In the genomic region with DNA sequence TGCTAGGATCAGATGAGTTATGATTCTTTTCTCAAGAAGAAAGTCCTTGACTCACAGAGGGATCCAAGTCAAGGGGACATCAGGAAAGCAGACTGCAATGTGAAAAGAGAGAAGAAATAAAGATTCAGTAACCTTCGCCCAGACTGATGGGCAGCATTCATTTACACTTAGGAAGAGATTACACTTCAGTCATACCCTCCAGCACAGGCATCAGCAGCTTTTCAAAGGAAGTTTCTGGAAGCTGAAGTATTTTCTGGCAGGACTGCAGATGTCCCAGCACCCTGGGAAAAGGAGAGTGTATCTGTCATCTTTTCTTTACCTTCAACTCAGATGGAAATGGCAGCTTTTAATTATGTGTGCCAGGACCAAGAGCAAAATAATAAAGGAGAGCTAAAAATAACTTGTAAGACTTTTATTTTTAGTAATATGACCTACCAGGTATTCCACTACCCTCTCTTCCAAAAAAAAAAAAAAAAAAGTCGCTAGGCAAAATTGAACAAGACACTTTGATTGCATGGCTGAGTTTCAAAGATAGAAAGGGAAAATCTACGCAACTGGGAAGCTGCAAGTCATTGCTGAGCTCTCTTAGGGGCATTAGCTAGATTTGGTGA, we compare ENCODE assay signal across 24 cellular contexts.
A peak's percentile ranks its signal among the peaks of the same experiment; 100 is the strongest.
DNase-seq lines count a peak whose midpoint lies in the region; ATAC-seq, FAIRE-seq and TF ChIP-seq lines count a peak whose summit lies in the region.
"Had no signal": no experiment of that assay in that cellular context is flagged by ENCODE, and none has a peak within 500 bp of the region (broad histone marks: within the 10 kb centered on the region; RNA-seq: fewer than 3 reads in every experiment).

No MANE protein-coding gene starts in this region.

- no peak for TF ChIP-seq RAD21 in H1 (IDR thresholded peaks at IDR 0.05 in 1 of 2, conservative IDR thresholded peaks at IDR 0.05 in 1 of 2; ENCODE audit: low read depth in 2 of 2, low read length in 2 of 2)

- H2BK120ac ChIP-seq in H1 (replicated peaks; ENCODE audit: low read depth, low read length): no peak overlapping the region

- TF ChIP-seq CTCF in GM23338 (conservative IDR thresholded peaks at IDR 0.05; ENCODE audit: low read depth in 2 of 2) (no peak), H1 (IDR thresholded peaks at IDR 0.05; ENCODE audit: control extremely low read depth in 1 of 3, insufficient read depth in 1 of 3, low read depth in 1 of 3, low read length in 3 of 3) (no peak), nephron progenitor cell (IDR thresholded peaks at IDR 0.05) (no peak)

- no peak overlapping the region for H3K4ac ChIP-seq in H1 (replicated peaks; ENCODE audit: insufficient read length, low read depth, low read length)

- H3K9me3 Mint-ChIP-seq in GM23338: no peaks in the 10 kb centered on the region
- H3K9me3 Mint-ChIP-seq in nephron progenitor cell: no peaks in the 10 kb centered on the region
- H3K9me3 Mint-ChIP-seq in effector memory CD8-positive, alpha-beta T cell: no peaks in the 10 kb centered on the region
- H3K9me3 Mint-ChIP-seq: CD4-positive, alpha-beta memory T cell had no signal

- H3K56ac ChIP-seq in H1 (replicated peaks; ENCODE audit: insufficient read length, low read depth, low read length): no peak overlapping the region

- H4K5ac ChIP-seq in H1 (ENCODE audit: insufficient read length, low read depth, low read length): peak overlapping the region; percentile 35

- CTCF ChIA-PET in H1 (lab: Charles Lee; ENCODE audit: partially characterized antibody): interaction anchor here (1.1 kb wide), 1 partner anchor 19 kb away, joined by 3 read pairs; no protein-coding TSS in a partner anchor

- H2AFZ ChIP-seq in GM23338 (peak overlapping the region; percentile 64; the same call in 1 of the 2 replicates), H1 (ENCODE audit: low read length) (no peak overlapping the region)

- H2BK20ac ChIP-seq in H1 (ENCODE audit: low read length): no peak overlapping the region

- no peaks in the 10 kb centered on the region for H3K23me2 ChIP-seq in H1 (ENCODE audit: low read depth, low read length)

- no peaks in the 10 kb centered on the region for H3K9me3 ChIP-seq in H1 (ENCODE audit: insufficient read depth in 2 of 2, low read depth in 1 of 2, low read length in 1 of 2)
- H3K9me3 ChIP-seq: BLaER1 treated with 17β-estradiol and CSF1 and Interleukin-3, amounts not matched to agents 10 nM and 100 nM; Caco-2 had no signal

- H3K27me3 Mint-ChIP-seq in GM23338 (ENCODE audit: insufficient read depth, low read depth, poor library complexity) (no peaks in the 10 kb centered on the region), nephron progenitor cell (ENCODE audit: low read depth, poor library complexity) (no peaks in the 10 kb centered on the region)
- peaks cover 24 to 33% of the 10 kb centered on the region in 2 donors for H3K27me3 Mint-ChIP-seq in effector memory CD8-positive, alpha-beta T cell

- no peak overlapping the region for H3K4me3 Mint-ChIP-seq in GM23338
- H3K4me3 Mint-ChIP-seq in nephron progenitor cell: no peak overlapping the region
- no peak overlapping the region for H3K4me3 Mint-ChIP-seq in effector memory CD8-positive, alpha-beta T cell
- H3K4me3 Mint-ChIP-seq: CD4-positive, alpha-beta memory T cell had no signal

- no peak for TF ChIP-seq POLR2A in H1 (IDR thresholded peaks at IDR 0.05; ENCODE audit: control extremely low read depth in 1 of 2, low read depth in 2 of 2, low read length in 2 of 2)

- H2BK15ac ChIP-seq in H1 (ENCODE audit: low read length): no peak overlapping the region

- H3K4me2 ChIP-seq in GM23338: no peak overlapping the region
- no peak overlapping the region for H3K4me2 ChIP-seq in H1 (ENCODE audit: insufficient read depth in 1 of 2, low read depth in 2 of 2, low read length in 2 of 2)
- H3K4me2 ChIP-seq: BLaER1 treated with 17β-estradiol and CSF1 and Interleukin-3, amounts not matched to agents 10 nM and 100 nM had no signal

- H4K20me1 ChIP-seq in GM23338 (replicated peaks; ENCODE audit: insufficient read depth) (no peaks in the 10 kb centered on the region), H1 (replicated peaks in 1 of 2; ENCODE audit: control insufficient read depth in 1 of 2, insufficient read depth in 2 of 2, low read length in 2 of 2) (no peaks in the 10 kb centered on the region)
- H4K20me1 ChIP-seq: BLaER1 treated with 17β-estradiol and CSF1 and Interleukin-3, amounts not matched to agents 10 nM and 100 nM had no signal

- no peak overlapping the region for H2BK5ac ChIP-seq in H1 (ENCODE audit: low read depth, low read length)

- no peaks in the 10 kb centered on the region for H3K36me3 Mint-ChIP-seq in GM23338 (ENCODE audit: low read depth)
- no peaks in the 10 kb centered on the region for H3K36me3 Mint-ChIP-seq in nephron progenitor cell (ENCODE audit: low read depth)
- H3K36me3 Mint-ChIP-seq in effector memory CD8-positive, alpha-beta T cell (ENCODE audit: insufficient read depth): no peaks in the 10 kb centered on the region
- H3K36me3 Mint-ChIP-seq: CD4-positive, alpha-beta memory T cell had no signal

- H4K8ac ChIP-seq in H1 (ENCODE audit: extremely low read depth, insufficient read depth, low read length): no peak overlapping the region

- ATAC-seq in GM23338: no peak
- ATAC-seq in effector memory CD8-positive, alpha-beta T cell (replicated peaks): no peak
- ATAC-seq: GM12878, HepG2, K562, PC-3 had no signal

- H2BK12ac ChIP-seq in H1 (ENCODE audit: low read depth, low read length): no peak overlapping the region

- H3K23ac ChIP-seq in H1 (ENCODE audit: insufficient read length): no peak overlapping the region

- H3K4me1 Mint-ChIP-seq in GM23338 (peaks cover 8% of the 10 kb centered on the region), nephron progenitor cell (peaks cover 2% of the 10 kb centered on the region)
- peaks cover 0 to 2% of the 10 kb centered on the region in 2 donors for H3K4me1 Mint-ChIP-seq in effector memory CD8-positive, alpha-beta T cell (ENCODE audit: low read depth in 2 of 2)

- no peak overlapping the region for H3K9ac ChIP-seq in H1 (replicated peaks in 1 of 4; ENCODE audit: extremely low read depth in 1 of 4, low read depth in 3 of 4, low read length in 3 of 4)
- H3K9ac ChIP-seq: BLaER1 treated with 17β-estradiol and CSF1 and Interleukin-3, amounts not matched to agents 10 nM and 100 nM had no signal

- no peaks in the 10 kb centered on the region for H3K79me1 ChIP-seq in H1 (ENCODE audit: low read depth, low read length)

- H3K4me1 ChIP-seq in GM23338 (ENCODE audit: insufficient read depth) (peaks cover 7% of the 10 kb centered on the region; the same call in 1 of the 2 replicates), H1 (replicated peaks in 1 of 4; ENCODE audit: control insufficient read depth in 3 of 4, insufficient read depth in 4 of 4, low read length in 3 of 4) (peaks cover 0 to 2% (median 0%) of the 10 kb centered on the region in 4 experiments; a peak in 1 of 7 replicates)

- H3F3A ChIP-seq in GM23338 (replicated peaks; ENCODE audit: low read depth): no peaks in the 10 kb centered on the region

- POLR2A ChIA-PET in H1 (lab: Charles Lee; ENCODE audit: partially characterized antibody): no interaction called here

- DNase-seq in NCI-H2227 (lab: John Stamatoyannopoulos, UW; ENCODE audit: unreplicated experiment): peak; percentile 21
- DNase-seq in NCI-H2227 treated with DMSO at 0.1 percent for 48 hours (lab: John Stamatoyannopoulos, UW): no peak
- DNase-seq in GM23338 (ENCODE audit: low spot score): no peak
- DNase-seq in H1 (ENCODE audit: low read depth in 1 of 2, low spot score in 2 of 2): no peak
- no peak for DNase-seq in nephron progenitor cell
- DNase-seq in RKO (ENCODE audit: low spot score): no peak
- no peak for DNase-seq in effector memory CD8-positive, alpha-beta T cell
- no peak for DNase-seq in epidermal melanocyte (ENCODE audit: insufficient read length, low spot score)
- DNase-seq: 8988T; Caco-2; CD4-positive, alpha-beta memory T cell; DND-41; HCEC 1CT; NCI-H1092; NCI-H1436; NCI-H187 treated with DMSO at 0.1 percent for 48 hours; NCI-H526; PC-3 had no signal

- no peaks in the 10 kb centered on the region for H3K27me3 ChIP-seq in GM23338 (ENCODE audit: insufficient read depth)
- no peaks in the 10 kb centered on the region for H3K27me3 ChIP-seq in H1 (replicated peaks in 1 of 4; ENCODE audit: control insufficient read depth in 3 of 4, extremely low read depth in 1 of 4, insufficient read depth in 3 of 4, low read length in 3 of 4)
- H3K27me3 ChIP-seq: BLaER1 treated with 17β-estradiol and CSF1 and Interleukin-3, amounts not matched to agents 10 nM and 100 nM had no signal

- H3K27ac Mint-ChIP-seq in GM23338 (no peak overlapping the region; the same call in 1 of the 2 replicates), nephron progenitor cell (peak overlapping the region; percentile 62)
- H3K27ac Mint-ChIP-seq in effector memory CD8-positive, alpha-beta T cell: no peak overlapping the region
- H3K27ac Mint-ChIP-seq: CD4-positive, alpha-beta memory T cell had no signal

- H2AK5ac ChIP-seq in H1 (ENCODE audit: low read depth, low read length): no peak overlapping the region

- no peak overlapping the region for H3K4me3 ChIP-seq in GM23338
- no peak overlapping the region for H3K4me3 ChIP-seq in H1 (ENCODE audit: extremely low read depth in 1 of 4, insufficient read depth in 2 of 4, low read depth in 3 of 4, low read length in 4 of 4)
- H3K4me3 ChIP-seq: BLaER1 treated with 17β-estradiol and CSF1 and Interleukin-3, amounts not matched to agents 10 nM and 100 nM; GM12878; K562 had no signal

- H3K36me3 ChIP-seq in GM23338 (ENCODE audit: insufficient read depth): no peaks in the 10 kb centered on the region
- no peaks in the 10 kb centered on the region for H3K36me3 ChIP-seq in H1 (ENCODE audit: control insufficient read depth in 2 of 4, insufficient read depth in 4 of 4, low read length in 3 of 4)
- H3K36me3 ChIP-seq: BLaER1 treated with 17β-estradiol and CSF1 and Interleukin-3, amounts not matched to agents 10 nM and 100 nM had no signal

- H3K14ac ChIP-seq in H1 (ENCODE audit: insufficient read length): no peak overlapping the region

- no peak for TF ChIP-seq EP300 in H1 (IDR thresholded peaks at IDR 0.05; ENCODE audit: borderline replicate concordance in 1 of 2, low read depth in 2 of 2, low read length in 2 of 2)

- H3K79me2 ChIP-seq in GM23338 (replicated peaks; ENCODE audit: insufficient read depth): no peaks in the 10 kb centered on the region
- no peaks in the 10 kb centered on the region for H3K79me2 ChIP-seq in H1 (ENCODE audit: control insufficient read depth in 1 of 2, insufficient read depth in 2 of 2, low read length in 2 of 2)

- H3K27ac ChIP-seq in GM23338 (ENCODE audit: low read depth) (no peak overlapping the region), H1 (ENCODE audit: low read depth, low read length) (no peak overlapping the region)
- H3K27ac ChIP-seq: BLaER1 treated with 17β-estradiol and CSF1 and Interleukin-3, amounts not matched to agents 10 nM and 100 nM; HL-60; RWPE1 had no signal

- no peak overlapping the region; the same call in 1 of the 2 replicates for H3K18ac ChIP-seq in H1 (ENCODE audit: extremely low read depth, low read length)

- 100% methylated on average over 2 of the region's 3 CpGs; no CpG with 5 or more reads in 1 of the 2 experiments for WGBS in H1 (ENCODE audit: extremely low coverage in 1 of 2, insufficient coverage in 1 of 2, insufficient read length in 1 of 2, insufficient replicate concordance in 2 of 2, low coverage in 1 of 2, low lambda C conversion rate in 2 of 2, missing lambda C conversion rate in 1 of 2), 2 experiments

- H4K91ac ChIP-seq in H1 (replicated peaks; ENCODE audit: insufficient read length, low read length): no peak overlapping the region

- FAIRE-seq in H1 (lab: Jason Lieb, UNC): no peak
- FAIRE-seq: GM12878, HepG2, K562 had no signal

- H3K9me2 ChIP-seq in GM23338 (ENCODE audit: insufficient read depth): no peaks in the 10 kb centered on the region
